Comparison of ENCODE assay signal across 9 cellular contexts in genomic region chr21:36980280-36981048, GRCh38. TPM values are rescaled to one million over a fixed set of nuclear protein-coding genes. Genes with fewer than 3 reads are reported as not detected.
DNase-seq lines count a peak whose midpoint lies in the region; ATAC-seq, FAIRE-seq and TF ChIP-seq lines count a peak whose summit lies in the region.
"Had no signal": no experiment of that assay in that cellular context is flagged by ENCODE, and none has a peak within 500 bp of the region (broad histone marks: within the 10 kb centered on the region; RNA-seq: fewer than 3 reads in every experiment).

No MANE protein-coding gene starts in this region.

- no peaks in the 10 kb centered on the region; the same call in 1 of the 2 replicates for H3K27me3 ChIP-seq in OCI-LY1 (ENCODE audit: insufficient read depth, low read length)
- no peaks in the 10 kb centered on the region for H3K27me3 ChIP-seq in endothelial cell of umbilical vein (ENCODE audit: control insufficient read depth in 2 of 2, insufficient read depth in 2 of 2, low read length in 2 of 2)

- no peaks in the 10 kb centered on the region for H3K36me3 ChIP-seq in OCI-LY1 (ENCODE audit: insufficient read depth, low read length)
- H3K36me3 ChIP-seq in endothelial cell of umbilical vein (ENCODE audit: control insufficient read depth in 2 of 2, extremely low read depth in 1 of 2, insufficient read depth in 2 of 2, low read length in 2 of 2) = no peaks in the 10 kb centered on the region

- no peaks in the 10 kb centered on the region for H3F3A ChIP-seq in OCI-LY1 (ENCODE audit: insufficient read depth, low read length)

- H4K20me1 ChIP-seq in OCI-LY1 (ENCODE audit: insufficient read depth, low read length) (no peaks in the 10 kb centered on the region), endothelial cell of umbilical vein (replicated peaks; ENCODE audit: control insufficient read depth, extremely low read depth, insufficient read depth, low read length) (no peaks in the 10 kb centered on the region)

- H3K4me1 ChIP-seq in OCI-LY1 (ENCODE audit: insufficient read depth, low read length, severe bottlenecking) (peaks cover 8% of the 10 kb centered on the region), endothelial cell of umbilical vein (ENCODE audit: control insufficient read depth, extremely low read depth, insufficient read depth, low read length) (peaks cover 14% of the 10 kb centered on the region)

- no peaks in the 10 kb centered on the region for H3K9me3 ChIP-seq in OCI-LY1 (ENCODE audit: low read length)
- H3K9me3 ChIP-seq in endothelial cell of umbilical vein (replicated peaks; ENCODE audit: control insufficient read depth, insufficient read depth, low read length) = no peaks in the 10 kb centered on the region

- intact Hi-C loops in endothelial cell of umbilical vein (cut with micrococcal nuclease) = loop anchor here (10.0 kb wide), 1 partner anchor 394 kb away; no protein-coding TSS in a partner anchor

- TF ChIP-seq CTCF in OCI-LY1 (IDR thresholded peaks at IDR 0.05; ENCODE audit: low read length) = no peak
- TF ChIP-seq CTCF in endothelial cell of umbilical vein (IDR thresholded peaks at IDR 0.05; ENCODE audit: extremely low read depth in 1 of 2, insufficient read depth in 1 of 2, low read depth in 1 of 2, low read length in 2 of 2) = no peak

- no peaks in the 10 kb centered on the region for H3K9me1 ChIP-seq in endothelial cell of umbilical vein (replicated peaks; ENCODE audit: control insufficient read depth, extremely low read depth, insufficient read depth, low read length)

- CTCF ChIA-PET in endothelial cell of umbilical vein (lab: Charles Lee) = interaction anchor here (1.0 to 5.8 kb wide), 4 partner anchors 8 to 99 kb away, joined by 3 to 109 read pairs (median 4); no protein-coding TSS in a partner anchor

- ATAC-seq in HG02571 (IDR thresholded peaks at IDR 0.05; ENCODE audit: unreplicated experiment) = no peak

- peak; percentile 43 for FAIRE-seq in endothelial cell of umbilical vein (lab: Jason Lieb, UNC)
- FAIRE-seq: A204.1 had no signal

- H3K9ac ChIP-seq in OCI-LY1 (ENCODE audit: low read length) = no peak overlapping the region
- no peak overlapping the region for H3K9ac ChIP-seq in endothelial cell of umbilical vein (replicated peaks; ENCODE audit: extremely low read depth, insufficient read depth, low read length)

- dilution Hi-C loops in endothelial cell of umbilical vein (cut with MboI; ENCODE audit: extremely low pct_ligation_motif_present, low sequenced_read_pairs) = no loop called here

- H3K27ac ChIP-seq in OCI-LY1 (ENCODE audit: low read depth, low read length, poor library complexity, severe bottlenecking) (no peak overlapping the region), endothelial cell of umbilical vein (ENCODE audit: insufficient read depth, low read depth, low read length) (no peak overlapping the region)

- POLR2A ChIA-PET in endothelial cell of umbilical vein (lab: Charles Lee) = interaction anchor here (0.7 kb wide), 1 partner anchor 22 kb away, joined by 5 read pairs; no protein-coding TSS in a partner anchor

- H3K4me3 ChIP-seq in OCI-LY1 (ENCODE audit: low read depth, low read length, poor library complexity, severe bottlenecking) (peak overlapping the region; percentile 14), endothelial cell of umbilical vein (replicated peaks in 1 of 3; ENCODE audit: insufficient read depth in 1 of 3, low read depth in 1 of 3, low read length in 3 of 3) (peak overlapping the region in 2 of 3 experiments; percentile 37 to 39)

- H3K79me2 ChIP-seq in OCI-LY1 (ENCODE audit: insufficient read depth, low read length) = no peaks in the 10 kb centered on the region
- no peaks in the 10 kb centered on the region for H3K79me2 ChIP-seq in endothelial cell of umbilical vein (ENCODE audit: control insufficient read depth, insufficient read depth, low read length)

- H2AFZ ChIP-seq in OCI-LY1 (ENCODE audit: low read length) (no peak overlapping the region), endothelial cell of umbilical vein (ENCODE audit: low read depth, low read length) (peak overlapping the region; percentile 75)

- H3K4me2 ChIP-seq in OCI-LY1 (ENCODE audit: low read length) = peak overlapping the region; percentile 20; the same call in 1 of the 2 replicates
- peak overlapping the region; percentile 65 for H3K4me2 ChIP-seq in endothelial cell of umbilical vein (ENCODE audit: insufficient read depth, low read length)

- DNase-seq in DMS79 treated with DMSO at 0.1 percent for 48 hours (lab: John Stamatoyannopoulos, UW) (peak; percentile 60), DMS79 (lab: John Stamatoyannopoulos, UW) (no peak), endothelial cell of umbilical vein (ENCODE audit: low read depth, low spot score) (peak; percentile 16), myocyte (ENCODE audit: low read depth) (peak; percentile 39), Ammon's horn (ENCODE audit: low spot score) (no peak)
- no peak for DNase-seq in stimulated activated CD4-positive, alpha-beta T cell treated with anti-CD3 and anti-CD28 coated beads, Interleukin-4, amount 100 ng/mL, for 24 hours

- BruUV-seq in endothelial cell of umbilical vein (replicated peaks; lab: Mats Ljungman, UMichigan) = no TSS peak

- no peak for TF ChIP-seq POLR2A in endothelial cell of umbilical vein (IDR thresholded peaks at IDR 0.05; ENCODE audit: low read depth, low read length)

- H3K9me2 ChIP-seq in OCI-LY1 (ENCODE audit: low read depth, low read length) = no peaks in the 10 kb centered on the region

TF ChIP-seq in endothelial cell of umbilical vein, 7 proteins besides CTCF, POLR2A, EP300 and RAD21:
- TF ChIP-seq JUN (IDR thresholded peaks at IDR 0.05; ENCODE audit: borderline replicate concordance, insufficient read depth, insufficient read length, low read depth) = no peak
- TF ChIP-seq FOS (IDR thresholded peaks at IDR 0.05; ENCODE audit: borderline replicate concordance, insufficient read depth, low read length) = no peak
- no peak for TF ChIP-seq MAX (IDR thresholded peaks at IDR 0.05; ENCODE audit: insufficient read depth, insufficient read length)
- no peak for TF ChIP-seq MYC (IDR thresholded peaks at IDR 0.05; ENCODE audit: low read depth, low read length)
- no peak for TF ChIP-seq POLR2AphosphoS5 (IDR thresholded peaks at IDR 0.05; ENCODE audit: insufficient read depth, low read depth, low read length)
- no peak for TF ChIP-seq GATA2 (IDR thresholded peaks at IDR 0.05; ENCODE audit: insufficient read depth, insufficient read length, low read depth, low read length)
- TF ChIP-seq EZH2 (IDR thresholded peaks at IDR 0.05; ENCODE audit: borderline replicate concordance, low read depth, low read length, severe bottlenecking) = no peak

RNA-seq across cellular contexts. Expression of gene HLCS, which starts 14.0 kb away (rescaled TPM):
- total RNA-seq in endothelial cell of umbilical vein (13.9 and 17.2 TPM in 2 replicates), myocyte (26.0 and 32.5 TPM in 2 replicates)
- polyA plus RNA-seq in endothelial cell of umbilical vein = 4.4 and 6.7 TPM in 2 replicates
- 5.6 and 5.7 TPM in 2 replicates for polyA plus RNA-seq in endothelial cell of umbilical vein (2011; cell fraction: cytosol; rRNA removed)
- 12.2 and 14.4 TPM in 2 replicates for polyA plus RNA-seq in endothelial cell of umbilical vein (2011; cell fraction: nucleus; rRNA removed)
- 8.3 and 9.0 TPM in 2 replicates for polyA plus RNA-seq in endothelial cell of umbilical vein (2012)
- 14.4 and 20.2 TPM in 2 replicates for polyA minus RNA-seq in endothelial cell of umbilical vein
- 21.3 TPM for polyA minus RNA-seq in endothelial cell of umbilical vein (2011; cell fraction: cytosol; rRNA and poly(A)+ RNA removed)
- polyA minus RNA-seq in endothelial cell of umbilical vein (2011; cell fraction: nucleus; rRNA and poly(A)+ RNA removed) = 16.3 and 22.6 TPM in 2 replicates
- 24.7 TPM for polyA plus RNA-seq in myocyte (2012)

RNA-seq across cellular contexts. Expression of gene RIPPLY3, which starts 26.0 kb away (rescaled TPM):
- total RNA-seq in endothelial cell of umbilical vein (not detected in 2 replicates), myocyte (not detected in 2 replicates)
- polyA plus RNA-seq in endothelial cell of umbilical vein = 0.03 TPM in 1 of 2 replicates, not detected in the other
- polyA plus RNA-seq in endothelial cell of umbilical vein (2011; cell fraction: cytosol; rRNA removed) = not detected in 2 replicates
- polyA plus RNA-seq in endothelial cell of umbilical vein (2011; cell fraction: nucleus; rRNA removed) = not detected in 2 replicates
- not detected in 2 replicates for polyA plus RNA-seq in endothelial cell of umbilical vein (2012)
- not detected in 2 replicates for polyA minus RNA-seq in endothelial cell of umbilical vein
- polyA minus RNA-seq in endothelial cell of umbilical vein (2011; cell fraction: cytosol; rRNA and poly(A)+ RNA removed) = not detected
- polyA minus RNA-seq in endothelial cell of umbilical vein (2011; cell fraction: nucleus; rRNA and poly(A)+ RNA removed) = not detected in 2 replicates
- polyA plus RNA-seq in myocyte (2012) = not detected

Comparison
In these comparisons a context has a peak if more than half of its experiments do, and no peak if none do; other contexts are left out.
1. DNase-seq: peak in DMS79 treated with DMSO at 0.1 percent for 48 hours (single experiment), endothelial cell of umbilical vein (single experiment) and myocyte (single experiment); none in DMS79 (single experiment), stimulated activated CD4-positive, alpha-beta T cell treated with anti-CD3 and anti-CD28 coated beads, Interleukin-4, amount 100 ng/mL, for 24 hours (single experiment) and Ammon's horn (single experiment).